ENCODE assay signal across 1 cellular context in genomic region chrX:20445109-20445508, GRCh38.
TF ChIP-seq lines count a peak whose summit lies in the region.

No MANE protein-coding gene starts in this region.

TF ChIP-seq in HepG2, 621 proteins besides CTCF, POLR2A, EP300 and RAD21 (continued from another document):
- TF ChIP-seq, protein P1, sequence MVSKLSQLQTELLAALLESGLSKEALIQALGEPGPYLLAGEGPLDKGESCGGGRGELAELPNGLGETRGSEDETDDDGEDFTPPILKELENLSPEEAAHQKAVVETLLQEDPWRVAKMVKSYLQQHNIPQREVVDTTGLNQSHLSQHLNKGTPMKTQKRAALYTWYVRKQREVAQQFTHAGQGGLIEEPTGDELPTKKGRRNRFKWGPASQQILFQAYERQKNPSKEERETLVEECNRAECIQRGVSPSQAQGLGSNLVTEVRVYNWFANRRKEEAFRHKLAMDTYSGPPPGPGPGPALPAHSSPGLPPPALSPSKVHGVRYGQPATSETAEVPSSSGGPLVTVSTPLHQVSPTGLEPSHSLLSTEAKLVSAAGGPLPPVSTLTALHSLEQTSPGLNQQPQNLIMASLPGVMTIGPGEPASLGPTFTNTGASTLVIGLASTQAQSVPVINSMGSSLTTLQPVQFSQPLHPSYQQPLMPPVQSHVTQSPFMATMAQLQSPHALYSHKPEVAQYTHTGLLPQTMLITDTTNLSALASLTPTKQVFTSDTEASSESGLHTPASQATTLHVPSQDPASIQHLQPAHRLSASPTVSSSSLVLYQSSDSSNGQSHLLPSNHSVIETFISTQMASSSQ (IDR thresholded peaks at IDR 0.05; ENCODE audit: low read depth) = no peak
- TF ChIP-seq, protein P1 (CRISPR knock-in tag; IDR thresholded peaks at IDR 0.05; ENCODE audit: borderline replicate concordance) = no peak
- TF ChIP-seq PCBP2 (optimal IDR thresholded peaks at IDR 0.05; ENCODE audit: low read depth, low read length, poor library complexity, severe bottlenecking) (no peak), ZNF768 (CRISPR knock-in tag; IDR thresholded peaks at IDR 0.05) (no peak)
- TF ChIP-seq, protein P2, sequence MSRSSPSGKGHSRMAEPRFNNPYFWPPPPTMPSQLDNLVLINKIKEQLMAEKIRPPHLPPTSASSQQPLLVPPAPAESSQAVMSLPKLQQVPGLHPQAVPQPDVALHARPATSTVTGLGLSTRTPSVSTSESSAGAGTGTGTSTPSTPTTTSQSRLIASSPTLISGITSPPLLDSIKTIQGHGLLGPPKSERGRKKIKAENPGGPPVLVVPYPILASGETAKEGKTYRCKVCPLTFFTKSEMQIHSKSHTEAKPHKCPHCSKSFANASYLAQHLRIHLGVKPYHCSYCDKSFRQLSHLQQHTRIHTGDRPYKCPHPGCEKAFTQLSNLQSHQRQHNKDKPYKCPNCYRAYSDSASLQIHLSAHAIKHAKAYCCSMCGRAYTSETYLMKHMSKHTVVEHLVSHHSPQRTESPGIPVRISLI (CRISPR knock-in tag; IDR thresholded peaks at IDR 0.05; ENCODE audit: borderline replicate concordance) = no peak
TF ChIP-seq in HepG2: peak in this region for 0.
